In the genomic region with DNA sequence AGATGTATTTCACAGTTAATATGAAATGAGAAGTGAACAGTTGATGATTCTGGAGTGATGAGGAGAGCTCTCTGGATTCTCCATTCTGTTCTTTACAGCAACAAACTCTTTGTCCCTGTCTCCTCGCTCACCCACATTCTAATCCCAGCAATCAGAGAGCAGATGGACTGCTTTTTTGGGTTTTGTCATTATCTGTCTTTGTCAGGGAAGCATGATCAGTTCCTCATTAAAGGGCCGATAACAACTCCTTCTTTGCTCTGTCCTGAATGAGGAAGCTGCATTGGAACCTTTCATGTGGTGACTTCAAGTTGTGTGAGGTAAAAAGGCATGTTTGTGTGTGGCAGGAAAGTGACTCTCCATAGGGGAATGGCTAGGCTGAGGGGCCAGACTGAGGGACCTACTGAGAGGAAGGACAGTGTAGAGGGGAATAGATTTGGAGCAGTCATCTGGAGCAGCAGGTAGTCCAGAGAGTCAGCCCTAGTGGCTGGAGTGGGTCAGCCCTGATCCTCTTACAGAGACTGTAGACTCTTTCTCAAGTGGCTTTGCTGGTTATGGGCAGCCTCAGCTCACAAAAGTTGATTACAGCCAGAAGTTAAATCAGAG, we compare ENCODE assay signal across 1 cellular context.
TF ChIP-seq lines count a peak whose summit lies in the region.

No MANE protein-coding gene starts in this region.

TF ChIP-seq in GM23338, 12 proteins besides CTCF, POLR2A, EP300 and RAD21 (continued from another document):
- TF ChIP-seq, protein P1, sequence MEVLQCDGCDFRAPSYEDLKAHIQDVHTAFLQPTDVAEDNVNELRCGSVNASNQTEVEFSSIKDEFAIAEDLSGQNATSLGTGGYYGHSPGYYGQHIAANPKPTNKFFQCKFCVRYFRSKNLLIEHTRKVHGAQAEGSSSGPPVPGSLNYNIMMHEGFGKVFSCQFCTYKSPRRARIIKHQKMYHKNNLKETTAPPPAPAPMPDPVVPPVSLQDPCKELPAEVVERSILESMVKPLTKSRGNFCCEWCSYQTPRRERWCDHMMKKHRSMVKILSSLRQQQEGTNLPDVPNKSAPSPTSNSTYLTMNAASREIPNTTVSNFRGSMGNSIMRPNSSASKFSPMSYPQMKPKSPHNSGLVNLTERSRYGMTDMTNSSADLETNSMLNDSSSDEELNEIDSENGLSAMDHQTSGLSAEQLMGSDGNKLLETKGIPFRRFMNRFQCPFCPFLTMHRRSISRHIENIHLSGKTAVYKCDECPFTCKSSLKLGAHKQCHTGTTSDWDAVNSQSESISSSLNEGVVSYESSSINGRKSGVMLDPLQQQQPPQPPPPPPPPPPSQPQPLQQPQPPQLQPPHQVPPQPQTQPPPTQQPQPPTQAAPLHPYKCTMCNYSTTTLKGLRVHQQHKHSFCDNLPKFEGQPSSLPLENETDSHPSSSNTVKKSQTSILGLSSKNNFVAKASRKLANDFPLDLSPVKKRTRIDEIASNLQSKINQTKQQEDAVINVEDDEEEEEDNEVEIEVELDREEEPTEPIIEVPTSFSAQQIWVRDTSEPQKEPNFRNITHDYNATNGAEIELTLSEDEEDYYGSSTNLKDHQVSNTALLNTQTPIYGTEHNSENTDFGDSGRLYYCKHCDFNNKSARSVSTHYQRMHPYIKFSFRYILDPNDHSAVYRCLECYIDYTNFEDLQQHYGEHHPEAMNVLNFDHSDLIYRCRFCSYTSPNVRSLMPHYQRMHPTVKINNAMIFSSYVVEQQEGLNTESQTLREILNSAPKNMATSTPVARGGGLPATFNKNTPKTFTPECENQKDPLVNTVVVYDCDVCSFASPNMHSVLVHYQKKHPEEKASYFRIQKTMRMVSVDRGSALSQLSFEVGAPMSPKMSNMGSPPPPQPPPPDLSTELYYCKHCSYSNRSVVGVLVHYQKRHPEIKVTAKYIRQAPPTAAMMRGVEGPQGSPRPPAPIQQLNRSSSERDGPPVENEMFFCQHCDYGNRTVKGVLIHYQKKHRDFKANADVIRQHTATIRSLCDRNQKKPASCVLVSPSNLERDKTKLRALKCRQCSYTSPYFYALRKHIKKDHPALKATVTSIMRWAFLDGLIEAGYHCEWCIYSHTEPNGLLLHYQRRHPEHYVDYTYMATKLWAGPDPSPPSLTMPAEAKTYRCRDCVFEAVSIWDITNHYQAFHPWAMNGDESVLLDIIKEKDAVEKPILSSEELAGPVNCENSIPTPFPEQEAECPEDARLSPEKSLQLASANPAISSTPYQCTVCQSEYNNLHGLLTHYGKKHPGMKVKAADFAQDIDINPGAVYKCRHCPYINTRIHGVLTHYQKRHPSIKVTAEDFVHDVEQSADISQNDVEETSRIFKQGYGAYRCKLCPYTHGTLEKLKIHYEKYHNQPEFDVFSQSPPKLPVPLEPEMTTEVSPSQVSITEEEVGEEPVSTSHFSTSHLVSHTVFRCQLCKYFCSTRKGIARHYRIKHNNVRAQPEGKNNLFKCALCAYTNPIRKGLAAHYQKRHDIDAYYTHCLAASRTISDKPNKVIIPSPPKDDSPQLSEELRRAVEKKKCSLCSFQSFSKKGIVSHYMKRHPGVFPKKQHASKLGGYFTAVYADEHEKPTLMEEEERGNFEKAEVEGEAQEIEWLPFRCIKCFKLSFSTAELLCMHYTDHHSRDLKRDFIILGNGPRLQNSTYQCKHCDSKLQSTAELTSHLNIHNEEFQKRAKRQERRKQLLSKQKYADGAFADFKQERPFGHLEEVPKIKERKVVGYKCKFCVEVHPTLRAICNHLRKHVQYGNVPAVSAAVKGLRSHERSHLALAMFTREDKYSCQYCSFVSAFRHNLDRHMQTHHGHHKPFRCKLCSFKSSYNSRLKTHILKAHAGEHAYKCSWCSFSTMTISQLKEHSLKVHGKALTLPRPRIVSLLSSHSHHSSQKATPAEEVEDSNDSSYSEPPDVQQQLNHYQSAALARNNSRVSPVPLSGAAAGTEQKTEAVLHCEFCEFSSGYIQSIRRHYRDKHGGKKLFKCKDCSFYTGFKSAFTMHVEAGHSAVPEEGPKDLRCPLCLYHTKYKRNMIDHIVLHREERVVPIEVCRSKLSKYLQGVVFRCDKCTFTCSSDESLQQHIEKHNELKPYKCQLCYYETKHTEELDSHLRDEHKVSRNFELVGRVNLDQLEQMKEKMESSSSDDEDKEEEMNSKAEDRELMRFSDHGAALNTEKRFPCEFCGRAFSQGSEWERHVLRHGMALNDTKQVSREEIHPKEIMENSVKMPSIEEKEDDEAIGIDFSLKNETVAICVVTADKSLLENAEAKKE (CRISPR knock-in tag; IDR thresholded peaks at IDR 0.05): no peak
- no peak for TF ChIP-seq EZH2 (IDR thresholded peaks at IDR 0.05; ENCODE audit: low read depth, unreplicated experiment)
